13 cellular contexts compared by ENCODE assay signal in the genomic region with DNA sequence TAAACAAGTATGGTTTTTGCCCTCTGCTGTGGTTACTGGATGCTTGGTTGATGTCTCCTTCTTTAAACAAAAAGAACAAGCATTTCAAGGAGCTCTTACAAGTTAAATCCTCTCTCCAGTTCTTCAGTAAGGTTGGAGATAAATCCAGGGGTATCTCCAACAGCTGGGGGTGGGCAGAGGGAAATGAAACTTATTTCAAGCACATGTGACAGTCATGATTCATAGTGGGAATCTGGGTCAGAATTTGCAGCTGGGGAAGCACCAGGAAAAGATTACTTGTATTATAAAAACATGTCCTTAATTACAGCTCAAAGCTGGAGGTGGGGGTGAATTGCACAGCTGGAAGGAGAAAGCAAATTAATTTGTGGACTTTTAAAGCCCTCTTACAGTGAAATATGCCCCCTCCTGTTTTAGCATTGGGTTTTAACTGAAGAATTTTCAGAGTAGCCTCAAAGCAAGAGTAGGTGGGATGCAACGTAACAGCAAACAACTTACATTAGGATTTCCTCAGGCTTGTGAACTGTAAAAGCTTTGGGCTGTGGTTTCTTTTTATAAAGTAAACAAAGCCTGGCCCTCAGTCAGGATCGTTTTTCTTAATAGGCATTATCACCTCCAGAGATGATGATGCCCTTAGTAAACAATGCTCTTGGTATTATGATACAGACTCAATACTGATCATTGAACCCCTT.
DNase-seq lines count a peak whose midpoint lies in the region; ATAC-seq and TF ChIP-seq lines count a peak whose summit lies in the region.
"Had no signal": no experiment of that assay in that cellular context is flagged by ENCODE, and none has a peak within 500 bp of the region (broad histone marks: within the 10 kb centered on the region; RNA-seq: fewer than 3 reads in every experiment).

No MANE protein-coding gene starts in this region.

- no peak overlapping the region for H3K27ac ChIP-seq in neural progenitor cell
- H3K27ac ChIP-seq: sigmoid colon had no signal

- no peaks in the 10 kb centered on the region for H4K20me1 ChIP-seq in neural progenitor cell (ENCODE audit: low read depth)

- H3K9me3 ChIP-seq in neural progenitor cell (ENCODE audit: low read depth), result no peaks in the 10 kb centered on the region
- H3K9me3 ChIP-seq: sigmoid colon had no signal

- in situ Hi-C loops in ACHN (cut with HindIII; ENCODE audit: low pct_ligation_motif_present, low pct_unique_long_range_greater_than_20kb, low sequenced_read_pairs) (no loop called here), KBM-7 (cut with MboI; ENCODE audit: low pct_unique_long_range_greater_than_20kb, low sequenced_read_pairs) (no loop called here)

- ATAC-seq in HG02623 (IDR thresholded peaks at IDR 0.05; ENCODE audit: unreplicated experiment), result no peak

- no peak overlapping the region for H3K4me3 ChIP-seq in epithelial cell of esophagus (ENCODE audit: low read length)
- H3K4me3 ChIP-seq in neural progenitor cell, result no peak overlapping the region
- H3K4me3 ChIP-seq: sigmoid colon had no signal

- no peaks in the 10 kb centered on the region for H3K79me2 ChIP-seq in neural progenitor cell (ENCODE audit: low read depth)

- no peaks in the 10 kb centered on the region for H3F3A ChIP-seq in neural progenitor cell (ENCODE audit: low read depth)

- H3K27me3 ChIP-seq in neural progenitor cell, result no peaks in the 10 kb centered on the region
- H3K27me3 ChIP-seq: sigmoid colon had no signal

- no peak overlapping the region for H3K4me2 ChIP-seq in neural progenitor cell

- peaks cover 7% of the 10 kb centered on the region for H3K4me1 Mint-ChIP-seq in neural progenitor cell
- H3K4me1 Mint-ChIP-seq: naive B cell had no signal

- H3K27ac Mint-ChIP-seq in neural progenitor cell, result no peak overlapping the region
- H3K27ac Mint-ChIP-seq: activated T-helper 1 cell treated with anti-CD3 and anti-CD28 coated beads, Interleukin-12 subunit alpha, Interleukin-12 subunit beta, Interleukin-2, Interleukin-4 antibody, amounts not matched to agents 30 ng/mL and 10 ng/mL and 1 ng/mL, durations not matched to agents 14 hours and 24 hours and 36 hours; naive B cell had no signal

- TF ChIP-seq CTCF in epithelial cell of esophagus (IDR thresholded peaks at IDR 0.05; ENCODE audit: insufficient read depth, low read depth, low read length, missing control alignments) (no peak), neural progenitor cell (IDR thresholded peaks at IDR 0.05) (no peak)

- peaks cover 8% of the 10 kb centered on the region for H3K4me1 ChIP-seq in neural progenitor cell

- H3K4me3 Mint-ChIP-seq in neural progenitor cell, result no peak overlapping the region
- H3K4me3 Mint-ChIP-seq: activated T-helper 1 cell treated with anti-CD3 and anti-CD28 coated beads, Interleukin-12 subunit alpha, Interleukin-12 subunit beta, Interleukin-2, Interleukin-4 antibody, amounts not matched to agents 30 ng/mL and 10 ng/mL and 1 ng/mL, durations not matched to agents 14 hours and 24 hours and 36 hours; naive B cell had no signal

- peaks cover 2% of the 10 kb centered on the region for H3K27me3 Mint-ChIP-seq in neural progenitor cell (ENCODE audit: insufficient read depth, low read depth)
- H3K27me3 Mint-ChIP-seq: naive B cell had no signal

- H2AFZ ChIP-seq in neural progenitor cell (replicated peaks), result peak overlapping the region; percentile 77

- no peak overlapping the region for H3K9ac ChIP-seq in neural progenitor cell

- H3K9me3 Mint-ChIP-seq in neural progenitor cell, result no peaks in the 10 kb centered on the region
- H3K9me3 Mint-ChIP-seq: activated T-helper 1 cell treated with anti-CD3 and anti-CD28 coated beads, Interleukin-12 subunit alpha, Interleukin-12 subunit beta, Interleukin-2, Interleukin-4 antibody, amounts not matched to agents 30 ng/mL and 10 ng/mL and 1 ng/mL, durations not matched to agents 14 hours and 24 hours and 36 hours had no signal

- H3K36me3 ChIP-seq in neural progenitor cell, result no peaks in the 10 kb centered on the region
- H3K36me3 ChIP-seq: sigmoid colon had no signal

- DNase-seq in EL, result peak; percentile 48
- DNase-seq in NCI-H69 (lab: John Stamatoyannopoulos, UW), result peak; percentile 62
- DNase-seq in epithelial cell of esophagus (ENCODE audit: low read depth), result peak; percentile 6
- DNase-seq in neural progenitor cell (ENCODE audit: low spot score), result no peak
- DNase-seq in ACHN, result no peak
- no peak for DNase-seq in KBM-7
- DNase-seq: activated CD4-positive, CD25-positive, alpha-beta regulatory T cell treated with anti-CD3 and anti-CD28 coated beads, Interleukin-2, amount 50 U/mL, for 72 hours; naive B cell; NCI-H1436; NCI-H526; sigmoid colon had no signal

- H3K36me3 Mint-ChIP-seq in neural progenitor cell, result no peaks in the 10 kb centered on the region
- H3K36me3 Mint-ChIP-seq: naive B cell had no signal

Comparison
In these comparisons a context has a peak if more than half of its experiments do, and no peak if none do; other contexts are left out.
1. DNase-seq: peak in EL (single experiment), NCI-H69 (single experiment) and epithelial cell of esophagus (single experiment); none in neural progenitor cell (single experiment), ACHN (single experiment) and KBM-7 (single experiment).